ENCODE assay signal across 19 cellular contexts in the genomic region with DNA sequence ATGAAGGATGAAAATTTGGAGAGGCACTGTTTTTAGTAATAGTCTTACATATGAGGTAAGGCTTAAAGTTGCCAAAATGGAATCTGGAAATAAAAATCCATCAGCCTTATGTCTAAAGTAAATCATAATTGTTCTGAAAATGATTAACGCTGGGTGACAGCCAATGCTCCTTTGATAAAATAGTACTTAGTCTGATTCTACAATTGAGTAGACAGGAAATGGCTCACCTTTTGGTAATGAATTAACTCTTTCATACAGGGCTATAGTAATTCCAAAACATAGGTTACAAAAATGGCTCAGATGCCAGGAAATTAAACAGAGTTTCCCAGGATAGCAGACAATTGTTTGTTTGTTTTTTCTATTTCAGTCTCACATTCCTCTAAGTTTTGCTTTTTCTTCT.
A peak's percentile ranks its signal among the peaks of the same experiment; 100 is the strongest.
DNase-seq lines count a peak whose midpoint lies in the region; ATAC-seq, FAIRE-seq and TF ChIP-seq lines count a peak whose summit lies in the region.
"Had no signal": no experiment of that assay in that cellular context is flagged by ENCODE, and none has a peak within 500 bp of the region (broad histone marks: within the 10 kb centered on the region; RNA-seq: fewer than 3 reads in every experiment).

No MANE protein-coding gene starts in this region.

- H2AFZ ChIP-seq in endothelial cell of umbilical vein (ENCODE audit: low read depth, low read length): no peak overlapping the region
- H2AFZ ChIP-seq: GM23248 had no signal

- H3K27ac ChIP-seq in endothelial cell of umbilical vein (ENCODE audit: insufficient read depth, low read depth, low read length): no peak overlapping the region
- H3K27ac ChIP-seq: A549, GM23248, HL-60, SJCRH30 had no signal

- dilution Hi-C loops in endothelial cell of umbilical vein (cut with MboI; ENCODE audit: extremely low pct_ligation_motif_present, low sequenced_read_pairs): no loop called here

- H3K4me2 ChIP-seq in endothelial cell of umbilical vein (ENCODE audit: insufficient read depth, low read length): peak overlapping the region; percentile 7
- H3K4me2 ChIP-seq: A549 had no signal

- H3K79me2 ChIP-seq in endothelial cell of umbilical vein (ENCODE audit: control insufficient read depth, insufficient read depth, low read length): no peaks in the 10 kb centered on the region

- no peaks in the 10 kb centered on the region for H3K9me3 ChIP-seq in endothelial cell of umbilical vein (replicated peaks; ENCODE audit: control insufficient read depth, insufficient read depth, low read length)
- H3K9me3 ChIP-seq: A549, SJCRH30 had no signal

- no peaks in the 10 kb centered on the region for H3K9me1 ChIP-seq in endothelial cell of umbilical vein (replicated peaks; ENCODE audit: control insufficient read depth, extremely low read depth, insufficient read depth, low read length)

- intact Hi-C loops in endothelial cell of umbilical vein (cut with micrococcal nuclease): loop anchor here (2.0 to 5.0 kb wide), 2 partner anchors 111 to 258 kb away; partner anchors contain the start of gene EPHA7

- CTCF ChIA-PET in endothelial cell of umbilical vein (lab: Charles Lee): no interaction called here

- H3K9ac ChIP-seq in endothelial cell of umbilical vein (replicated peaks; ENCODE audit: extremely low read depth, insufficient read depth, low read length): no peak overlapping the region
- H3K9ac ChIP-seq: GM23248 had no signal

- no peaks in the 10 kb centered on the region for H4K20me1 ChIP-seq in endothelial cell of umbilical vein (replicated peaks; ENCODE audit: control insufficient read depth, extremely low read depth, insufficient read depth, low read length)

- no peaks in the 10 kb centered on the region for H3K27me3 ChIP-seq in endothelial cell of umbilical vein (ENCODE audit: control insufficient read depth in 2 of 2, insufficient read depth in 2 of 2, low read length in 2 of 2)
- H3K27me3 ChIP-seq: SJCRH30 had no signal

- DNase-seq in COLO829 (ENCODE audit: low spot score) (peak; percentile 11), DMS153 treated with DMSO at 0.1 percent for 48 hours (lab: John Stamatoyannopoulos, UW; ENCODE audit: unreplicated experiment) (peak; percentile 17), NCI-H748 (lab: John Stamatoyannopoulos, UW; ENCODE audit: unreplicated experiment) (peak; percentile 74), endothelial cell of umbilical vein (ENCODE audit: low read depth, low spot score) (peak; percentile 37), NCI-H526 treated with DMSO at 0.1 percent for 48 hours (lab: John Stamatoyannopoulos, UW) (no peak), NCI-H1048 (lab: John Stamatoyannopoulos, UW) (no peak)
- DNase-seq: DMS79 treated with DMSO at 0.1 percent for 48 hours, GM23248, HCEC 1CT, KG1, NCI-H1105, NCI-H524 treated with DMSO at 0.1 percent for 48 hours, SJCRH30 had no signal

- no TSS peak for BruUV-seq in endothelial cell of umbilical vein (replicated peaks; lab: Mats Ljungman, UMichigan)

- ATAC-seq in HG03135 (IDR thresholded peaks at IDR 0.05; ENCODE audit: unreplicated experiment) (no peak), GM18505 (IDR thresholded peaks at IDR 0.05; ENCODE audit: unreplicated experiment) (no peak)
- ATAC-seq: A549 had no signal

- TF ChIP-seq POLR2A in endothelial cell of umbilical vein (IDR thresholded peaks at IDR 0.05; ENCODE audit: low read depth, low read length): no peak
- no peak for TF ChIP-seq POLR2A in GM18505 (IDR thresholded peaks at IDR 0.05; ENCODE audit: borderline replicate concordance, extremely low read depth, insufficient read depth, insufficient read length)

- FAIRE-seq in endothelial cell of umbilical vein (lab: Jason Lieb, UNC): peak; percentile 77
- FAIRE-seq: A549, HTR-8/SVneo, RCC 7860 had no signal

- POLR2A ChIA-PET in endothelial cell of umbilical vein (lab: Charles Lee): no interaction called here

- no peak for TF ChIP-seq CTCF in endothelial cell of umbilical vein (IDR thresholded peaks at IDR 0.05; ENCODE audit: extremely low read depth in 1 of 2, insufficient read depth in 1 of 2, low read depth in 1 of 2, low read length in 2 of 2)

- H3K4me3 ChIP-seq in endothelial cell of umbilical vein (replicated peaks in 1 of 3; ENCODE audit: insufficient read depth in 1 of 3, low read depth in 1 of 3, low read length in 3 of 3): no peak overlapping the region
- H3K4me3 ChIP-seq: A549, GM23248, SJCRH30 had no signal

- H3K4me1 ChIP-seq in endothelial cell of umbilical vein (ENCODE audit: control insufficient read depth, extremely low read depth, insufficient read depth, low read length): peaks cover 25% of the 10 kb centered on the region
- H3K4me1 ChIP-seq: A549 had no signal

- H3K36me3 ChIP-seq in endothelial cell of umbilical vein (ENCODE audit: control insufficient read depth in 2 of 2, extremely low read depth in 1 of 2, insufficient read depth in 2 of 2, low read length in 2 of 2): no peaks in the 10 kb centered on the region
- H3K36me3 ChIP-seq: SJCRH30 had no signal

TF ChIP-seq in endothelial cell of umbilical vein, 7 proteins besides CTCF, POLR2A, EP300 and RAD21:
- peak; percentile 11 for TF ChIP-seq JUN (IDR thresholded peaks at IDR 0.05; ENCODE audit: borderline replicate concordance, insufficient read depth, insufficient read length, low read depth)
- TF ChIP-seq GATA2 (IDR thresholded peaks at IDR 0.05; ENCODE audit: insufficient read depth, insufficient read length, low read depth, low read length): no peak

Comparison
In these comparisons a context has a peak if more than half of its experiments do, and no peak if none do; other contexts are left out.
1. DNase-seq: peak in COLO829 (single experiment), DMS153 treated with DMSO at 0.1 percent for 48 hours (single experiment), NCI-H748 (single experiment) and endothelial cell of umbilical vein (single experiment); none in NCI-H526 treated with DMSO at 0.1 percent for 48 hours (single experiment) and NCI-H1048 (single experiment).